ENCODE assay signal across 1 cellular context in genomic region chr15:43121863-43122262, GRCh38.
TF ChIP-seq lines count a peak whose summit lies in the region.

No MANE protein-coding gene starts in this region.

TF ChIP-seq in IMR-90, 13 proteins besides CTCF, POLR2A, EP300 and RAD21 (continued from another document):
- no peak for TF ChIP-seq USF2 (IDR thresholded peaks at IDR 0.05; ENCODE audit: low read depth, low read length)
